ENCODE assay signal across 8 cellular contexts in the genomic region with DNA sequence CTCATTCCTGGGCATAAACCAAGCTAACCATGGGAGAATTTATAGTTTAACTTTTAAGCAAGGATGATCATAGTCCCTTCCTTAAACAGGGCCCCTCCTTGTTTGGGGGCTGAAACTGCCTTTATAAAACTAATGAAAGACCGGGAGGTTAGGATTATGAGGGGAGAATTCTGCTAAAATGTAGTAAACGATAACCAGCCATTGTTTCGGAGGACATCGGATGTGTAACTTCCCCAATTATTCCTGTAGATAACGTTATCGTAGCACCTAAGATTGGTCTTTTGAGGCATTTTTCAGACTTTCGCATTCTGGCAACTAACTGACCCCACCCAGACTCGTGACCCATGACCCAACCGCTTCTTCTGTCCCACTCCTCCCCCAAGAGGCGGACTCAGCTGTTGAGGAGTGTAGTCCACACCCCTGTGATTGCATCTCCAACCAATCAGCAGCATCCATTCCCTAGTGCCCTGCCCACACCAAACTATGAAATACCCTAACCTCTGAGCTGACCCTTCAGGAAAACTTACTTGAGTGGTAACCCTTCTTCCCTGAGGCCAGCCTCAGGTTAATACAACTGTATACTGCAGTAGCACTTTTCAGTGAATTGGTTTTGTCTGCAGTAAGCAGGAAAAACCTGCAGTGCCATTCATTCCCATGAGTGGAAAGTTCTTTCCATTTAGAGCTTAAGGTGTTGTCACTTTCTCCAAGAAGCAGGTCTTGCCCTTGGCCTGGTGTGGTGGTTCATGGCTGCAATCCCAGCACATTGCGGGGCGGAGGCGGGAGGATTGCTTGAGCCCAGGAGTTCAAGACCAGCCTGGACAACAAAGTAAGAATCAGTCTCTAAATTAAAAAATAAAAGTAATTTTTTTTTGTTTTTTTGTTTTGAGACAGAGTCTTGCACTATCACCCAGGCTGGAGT. TPM values are rescaled to one million over a fixed set of nuclear protein-coding genes. Genes with fewer than 3 reads are reported as not detected.
A peak's percentile ranks its signal among the peaks of the same experiment; 100 is the strongest.
DNase-seq lines count a peak whose midpoint lies in the region; ATAC-seq and TF ChIP-seq lines count a peak whose summit lies in the region.

No MANE protein-coding gene starts in this region.

- peak overlapping the region; percentile 93 for H3K27ac ChIP-seq in GM23338 (ENCODE audit: low read depth)
- peak overlapping the region; percentile 94 for H3K27ac ChIP-seq in mammary epithelial cell (ENCODE audit: insufficient read depth, low read depth, low read length)

- H3K9me3 Mint-ChIP-seq in GM23338 (no peaks in the 10 kb centered on the region), immature natural killer cell (no peaks in the 10 kb centered on the region)
- no peaks in the 10 kb centered on the region for H3K9me3 Mint-ChIP-seq in T-helper 2 cell treated with Interferon-gamma antibody and Interleukin-4, amounts not matched to agents 5 μg/mL and 100 μg/mL, for 36 hours

- CTCF ChIA-PET in mammary epithelial cell (lab: Charles Lee; ENCODE audit: low non-redundant PET): no interaction called here

- H3K4me3 Mint-ChIP-seq in GM23338: no peak overlapping the region
- no peak overlapping the region for H3K4me3 Mint-ChIP-seq in T-helper 2 cell treated with Interferon-gamma antibody and Interleukin-4, amounts not matched to agents 5 μg/mL and 100 μg/mL, for 36 hours
- H3K4me3 Mint-ChIP-seq in immature natural killer cell: no peak overlapping the region

- intact Hi-C loops in mammary epithelial cell (cut with micrococcal nuclease): no loop called here

- BruUV-seq in mammary epithelial cell (replicated peaks; lab: Mats Ljungman, UMichigan): TSS peak; percentile 90

- peak; percentile 96 for ATAC-seq in GM23338

- H3K9me2 ChIP-seq in GM23338 (ENCODE audit: insufficient read depth): no peaks in the 10 kb centered on the region

- peaks cover 2% of the 10 kb centered on the region; the same call in 1 of the 2 replicates for H4K20me1 ChIP-seq in GM23338 (replicated peaks; ENCODE audit: insufficient read depth)
- H4K20me1 ChIP-seq in mammary epithelial cell (ENCODE audit: insufficient read depth, low read length): no peaks in the 10 kb centered on the region

- TF ChIP-seq CTCF in GM23338 (conservative IDR thresholded peaks at IDR 0.05; ENCODE audit: low read depth in 2 of 2) (no peak), mammary epithelial cell (conservative IDR thresholded peaks at IDR 0.05 in 1 of 2, IDR thresholded peaks at IDR 0.05 in 1 of 2; ENCODE audit: extremely low read depth in 1 of 2, insufficient read depth in 1 of 2, low read depth in 1 of 2, low read length in 2 of 2) (no peak)

- no peaks in the 10 kb centered on the region for H3K9me3 ChIP-seq in mammary epithelial cell (replicated peaks; ENCODE audit: insufficient read depth, low read length)

- H2AFZ ChIP-seq in GM23338 (no peak overlapping the region), mammary epithelial cell (ENCODE audit: low read depth, low read length) (peak overlapping the region; percentile 89)

- peak overlapping the region; percentile 94 for H3K9ac ChIP-seq in mammary epithelial cell (ENCODE audit: insufficient read depth, low read length)

- H3K36me3 ChIP-seq in GM23338 (ENCODE audit: insufficient read depth) (peaks cover 13% of the 10 kb centered on the region), mammary epithelial cell (ENCODE audit: insufficient read depth, low read length) (no peaks in the 10 kb centered on the region)

- peaks cover 13% of the 10 kb centered on the region for H3K4me1 Mint-ChIP-seq in GM23338
- peaks cover 20% of the 10 kb centered on the region for H3K4me1 Mint-ChIP-seq in T-helper 2 cell treated with Interferon-gamma antibody and Interleukin-4, amounts not matched to agents 5 μg/mL and 100 μg/mL, for 36 hours (ENCODE audit: low read depth)
- H3K4me1 Mint-ChIP-seq in immature natural killer cell: peaks cover 0 to 14% of the 10 kb centered on the region in 2 donors

- dilution Hi-C loops in mammary epithelial cell (cut with HindIII; ENCODE audit: low sequenced_read_pairs): no loop called here

- peaks cover 5% of the 10 kb centered on the region for H3K4me1 ChIP-seq in GM23338 (ENCODE audit: insufficient read depth)
- peaks cover 31% of the 10 kb centered on the region for H3K4me1 ChIP-seq in mammary epithelial cell (ENCODE audit: insufficient read depth, low read length)

- H3F3A ChIP-seq in GM23338 (replicated peaks; ENCODE audit: low read depth): no peaks in the 10 kb centered on the region

- in situ Hi-C loops in mammary epithelial cell (cut with MboI; ENCODE audit: low sequenced_read_pairs in 2 of 2): loop anchor here in 1 of 2 donors (25.0 kb wide), 1 partner anchor 579 kb away; a partner anchor contains a TSS

- H3K27me3 ChIP-seq in GM23338 (ENCODE audit: insufficient read depth) (no peaks in the 10 kb centered on the region), mammary epithelial cell (ENCODE audit: insufficient read depth, low read length) (no peaks in the 10 kb centered on the region)

- WGBS in mammary epithelial cell (ENCODE audit: low coverage, missing lambda C conversion rate): 24% methylated on average over 12 of the region's 13 CpGs

- H3K36me3 Mint-ChIP-seq in GM23338 (ENCODE audit: low read depth) (peaks cover 26% of the 10 kb centered on the region), immature natural killer cell (peaks cover 8 to 18% (median 12%) of the 10 kb centered on the region in 3 donors)
- peaks cover 26% of the 10 kb centered on the region for H3K36me3 Mint-ChIP-seq in T-helper 2 cell treated with Interferon-gamma antibody and Interleukin-4, amounts not matched to agents 5 μg/mL and 100 μg/mL, for 36 hours (ENCODE audit: low read depth)

- peaks cover 4% of the 10 kb centered on the region for H3K27me3 Mint-ChIP-seq in GM23338 (ENCODE audit: insufficient read depth, low read depth, poor library complexity)
- H3K27me3 Mint-ChIP-seq in T-helper 2 cell treated with Interferon-gamma antibody and Interleukin-4, amounts not matched to agents 5 μg/mL and 100 μg/mL, for 36 hours (ENCODE audit: low read depth): no peaks in the 10 kb centered on the region
- H3K27me3 Mint-ChIP-seq in immature natural killer cell (ENCODE audit: low read depth in 3 of 3): no peaks in the 10 kb centered on the region

- peak; percentile 64 for DNase-seq in GDM1 (lab: John Stamatoyannopoulos, UW)
- DNase-seq in GM23338 (ENCODE audit: low spot score): peak; percentile 91
- peak; percentile 81 for DNase-seq in M059J (ENCODE audit: low read depth)
- peak; percentile 71 for DNase-seq in T-helper 2 cell treated with Interferon-gamma antibody and Interleukin-4, amounts not matched to agents 5 μg/mL and 100 μg/mL, for 36 hours (ENCODE audit: low spot score)
- DNase-seq in mammary epithelial cell: peak; percentile 80
- peak; percentile 56 to 59 (median 59) for DNase-seq in immature natural killer cell
- peak; percentile 62 for DNase-seq in smooth muscle cell of the brain vasculature (ENCODE audit: low read depth, low spot score)
- no peak for DNase-seq in T-helper 9 cell

- H3K4me3 ChIP-seq in GM23338 (peak overlapping the region; percentile 80), mammary epithelial cell (replicated peaks in 1 of 3; ENCODE audit: insufficient read depth in 1 of 3, low read depth in 2 of 3, low read length in 3 of 3) (peak overlapping the region; percentile 73 to 87 (median 85))

- peak overlapping the region; percentile 86 for H3K4me2 ChIP-seq in GM23338
- H3K4me2 ChIP-seq in mammary epithelial cell (ENCODE audit: insufficient read depth, low read depth, low read length): peak overlapping the region; percentile 85

- H3K79me2 ChIP-seq in GM23338 (replicated peaks; ENCODE audit: insufficient read depth) (peaks cover 46% of the 10 kb centered on the region), mammary epithelial cell (ENCODE audit: insufficient read depth, low read length) (peaks cover 56% of the 10 kb centered on the region)

- H3K27ac Mint-ChIP-seq in GM23338 (no peak overlapping the region; the same call in 1 of the 2 replicates), immature natural killer cell (no peak overlapping the region)
- H3K27ac Mint-ChIP-seq in T-helper 2 cell treated with Interferon-gamma antibody and Interleukin-4, amounts not matched to agents 5 μg/mL and 100 μg/mL, for 36 hours: no peak overlapping the region

TF ChIP-seq in GM23338, 12 proteins besides CTCF, POLR2A, EP300 and RAD21 (continues in another document):
- TF ChIP-seq EZH2phosphoT487 (IDR thresholded peaks at IDR 0.05; ENCODE audit: unreplicated experiment): no peak

RNA-seq across cellular contexts. Expression of a gene that starts 0.8 kb away (rescaled TPM):
- 22.9 and 24.6 TPM in 2 replicates for total RNA-seq in GM23338 (2014; rRNA removed; shearing (Covaris generic))
- 74.5 and 82.6 TPM in 2 replicates for polyA plus RNA-seq in GM23338 (2016; fragmentation: Nextera tagmentation; extraction: Ambion mirVana)
- total RNA-seq in M059J (2014; rRNA removed; shearing (Covaris generic)): 53.2 and 56.7 TPM in 2 replicates
- total RNA-seq in mammary epithelial cell: 10 to 100 TPM; 20.7 to 30.7 TPM
- polyA plus RNA-seq in mammary epithelial cell: 11.9 TPM
- polyA minus RNA-seq in mammary epithelial cell: 2.1 TPM
- polyA plus RNA-seq in immature natural killer cell: 10 to 100 TPM; 65.6 to 82.8 (median 75.9) TPM

RNA-seq across cellular contexts. Expression of a gene that starts 14.1 kb away (rescaled TPM):
- 91.4 and 107 TPM in 2 replicates for total RNA-seq in GM23338 (2014; rRNA removed; shearing (Covaris generic))
- polyA plus RNA-seq in GM23338 (2016; fragmentation: Nextera tagmentation; extraction: Ambion mirVana): 77.0 and 93.7 TPM in 2 replicates
- 31.0 and 33.6 TPM in 2 replicates for total RNA-seq in M059J (2014; rRNA removed; shearing (Covaris generic))
- total RNA-seq in mammary epithelial cell: 10 to 100 TPM; 55.3 to 71.8 TPM
- polyA plus RNA-seq in mammary epithelial cell: 18.8 TPM
- 23.3 TPM for polyA minus RNA-seq in mammary epithelial cell
- polyA plus RNA-seq in immature natural killer cell: 10 to 100 TPM; 23.9 to 70.1 (median 33.4) TPM

RNA-seq across cellular contexts. Expression of a gene that starts 39.2 kb away (rescaled TPM):
- total RNA-seq in GM23338 (2014; rRNA removed; shearing (Covaris generic)): 0.21 TPM in 1 of 2 replicates, not detected in the other
- polyA plus RNA-seq in GM23338 (2016; fragmentation: Nextera tagmentation; extraction: Ambion mirVana) (0.26 and 0.31 TPM in 2 replicates), mammary epithelial cell (not detected), immature natural killer cell (under 1 TPM; 0.19 to 0.26 (median 0.21) TPM)
- total RNA-seq in M059J (2014; rRNA removed; shearing (Covaris generic)): not detected in 2 replicates
- not detected for total RNA-seq in mammary epithelial cell
- not detected for polyA minus RNA-seq in mammary epithelial cell
